17 cellular contexts compared by ENCODE assay signal in genomic region chr22:27896251-27896650, GRCh38. TPM values are rescaled to one million over a fixed set of nuclear protein-coding genes. Genes with fewer than 3 reads are reported as not detected.
A peak's percentile ranks its signal among the peaks of the same experiment; 100 is the strongest.
DNase-seq lines count a peak whose midpoint lies in the region; ATAC-seq and TF ChIP-seq lines count a peak whose summit lies in the region.
"Had no signal": no experiment of that assay in that cellular context is flagged by ENCODE, and none has a peak within 500 bp of the region (broad histone marks: within the 10 kb centered on the region; RNA-seq: fewer than 3 reads in every experiment).

No MANE protein-coding gene starts in this region.

- peaks cover 61% of the 10 kb centered on the region for H3K79me2 ChIP-seq in osteoblast (ENCODE audit: insufficient read depth, low read length)
- peaks cover 74% of the 10 kb centered on the region for H3K79me2 ChIP-seq in MM.1S (ENCODE audit: low read length)

- H3K9me3 Mint-ChIP-seq in stimulated activated memory B cell treated with anti-CD40 and anti-IgM and Interleukin-4, amounts not matched to agents 10 μg/mL and 1 μg/mL and 100 μg/mL, for 72 hours: no peaks in the 10 kb centered on the region
- H3K9me3 Mint-ChIP-seq: natural killer cell; T-helper 1 cell treated with Interleukin-12 subunit alpha and Interleukin-12 subunit beta and Interleukin-4 antibody, amounts not matched to agents 30 μg/mL and 1 μg/mL, for 36 hours had no signal

- H3K9me3 ChIP-seq in cardiac muscle cell (ENCODE audit: low read depth): no peaks in the 10 kb centered on the region
- no peaks in the 10 kb centered on the region for H3K9me3 ChIP-seq in esophagus muscularis mucosa
- H3K9me3 ChIP-seq in osteoblast (ENCODE audit: low read depth, low read length): no peaks in the 10 kb centered on the region
- no peaks in the 10 kb centered on the region for H3K9me3 ChIP-seq in MM.1S (replicated peaks; ENCODE audit: insufficient read depth, low read length)

- TF ChIP-seq CTCF in cardiac muscle cell (IDR thresholded peaks at IDR 0.05; ENCODE audit: low read depth, low read length): no peak
- no peak for TF ChIP-seq CTCF in esophagus muscularis mucosa (IDR thresholded peaks at IDR 0.05)
- no peak for TF ChIP-seq CTCF in osteoblast (IDR thresholded peaks at IDR 0.05; ENCODE audit: extremely low read depth, low read depth, low read length)
- no peak for TF ChIP-seq CTCF in MM.1S (IDR thresholded peaks at IDR 0.05; ENCODE audit: low read length)

- peaks cover 68% of the 10 kb centered on the region for H3K36me3 Mint-ChIP-seq in stimulated activated memory B cell treated with anti-CD40 and anti-IgM and Interleukin-4, amounts not matched to agents 10 μg/mL and 1 μg/mL and 100 μg/mL, for 72 hours

- H2AFZ ChIP-seq in osteoblast (ENCODE audit: low read length) (no peak overlapping the region), MM.1S (ENCODE audit: low read length) (no peak overlapping the region)

- TF ChIP-seq EP300 in esophagus muscularis mucosa (IDR thresholded peaks at IDR 0.05): no peak

- no peak for ATAC-seq in Right ventricle myocardium inferior
- ATAC-seq in GM21381 (IDR thresholded peaks at IDR 0.05; ENCODE audit: unreplicated experiment): peak; percentile 59
- ATAC-seq in HG03159 (IDR thresholded peaks at IDR 0.05; ENCODE audit: unreplicated experiment): peak; percentile 44
- ATAC-seq in stimulated activated memory B cell treated with anti-CD40 and anti-IgM and Interleukin-4, amounts not matched to agents 10 μg/mL and 1 μg/mL and 100 μg/mL, for 72 hours: no peak
- ATAC-seq: activated CD8-positive, alpha-beta T cell treated with anti-CD3 and anti-CD28 coated beads, Interleukin-2, amount 10 ng/mL, durations not matched to agents 7 days and 5 days; natural killer cell had no signal

- intact Hi-C loops in Right ventricle myocardium inferior (cut with DNase I): no loop called here
- intact Hi-C loops in esophagus muscularis mucosa (cut with DNase I): no loop called here

- H3K4me3 ChIP-seq in cardiac muscle cell: no peak overlapping the region
- H3K4me3 ChIP-seq in esophagus muscularis mucosa: no peak overlapping the region
- H3K4me3 ChIP-seq in osteoblast (ENCODE audit: insufficient read depth, low read length): no peak overlapping the region
- no peak overlapping the region for H3K4me3 ChIP-seq in MM.1S (ENCODE audit: low read length)

- DNase-seq in cardiac muscle cell (ENCODE audit: low read depth in 1 of 2, low spot score in 1 of 2) (no peak), Right ventricle myocardium inferior (ENCODE audit: missing footprints) (no peak), esophagus muscularis mucosa (ENCODE audit: extremely low spot score) (no peak), osteoblast (ENCODE audit: insufficient read length, low spot score, missing footprints) (no peak), MM.1S (no peak)
- DNase-seq: activated CD8-positive, alpha-beta T cell treated with anti-CD3 and anti-CD28 coated beads, Interleukin-2, amount 10 ng/mL, durations not matched to agents 7 days and 5 days; central memory CD4-positive, alpha-beta T cell; glutamatergic neuron; natural killer cell; NCI-H1092 treated with DMSO at 0.1 percent for 48 hours; stimulated activated CD4-positive, alpha-beta T cell treated with anti-CD3 and anti-CD28 coated beads, Interleukin-4, amount 100 ng/mL, for 24 hours; stimulated activated naive CD4-positive, alpha-beta T cell treated with Interleukin-2 at 50 U/mL for 16 hours had no signal

- H3K4me3 Mint-ChIP-seq in stimulated activated memory B cell treated with anti-CD40 and anti-IgM and Interleukin-4, amounts not matched to agents 10 μg/mL and 1 μg/mL and 100 μg/mL, for 72 hours: no peak overlapping the region
- H3K4me3 Mint-ChIP-seq: activated CD8-positive, alpha-beta T cell treated with anti-CD3 and anti-CD28 coated beads, Interleukin-2, amount 10 ng/mL, durations not matched to agents 7 days and 5 days; activated naive CD8-positive, alpha-beta T cell; natural killer cell; T-helper 1 cell treated with Interleukin-12 subunit alpha and Interleukin-12 subunit beta and Interleukin-4 antibody, amounts not matched to agents 30 μg/mL and 1 μg/mL, for 36 hours had no signal

- no peaks in the 10 kb centered on the region for H3K27me3 ChIP-seq in cardiac muscle cell
- no peaks in the 10 kb centered on the region for H3K27me3 ChIP-seq in esophagus muscularis mucosa
- H3K27me3 ChIP-seq in osteoblast (ENCODE audit: insufficient read depth, low read length): no peaks in the 10 kb centered on the region
- H3K27me3 ChIP-seq in MM.1S (replicated peaks; ENCODE audit: insufficient read depth, low read length): no peaks in the 10 kb centered on the region

- H3K4me2 ChIP-seq in osteoblast (ENCODE audit: insufficient read depth, low read length) (no peak overlapping the region), MM.1S (ENCODE audit: low read depth, low read length) (no peak overlapping the region)

- H3K27ac ChIP-seq in cardiac muscle cell (peak overlapping the region; percentile 4), esophagus muscularis mucosa (replicated peaks in 1 of 4) (no peak overlapping the region), osteoblast (ENCODE audit: low read depth, low read length) (no peak overlapping the region), MM.1S (ENCODE audit: low read length) (no peak overlapping the region)

- H3K4me1 Mint-ChIP-seq in stimulated activated memory B cell treated with anti-CD40 and anti-IgM and Interleukin-4, amounts not matched to agents 10 μg/mL and 1 μg/mL and 100 μg/mL, for 72 hours: peaks cover 25% of the 10 kb centered on the region

- TF ChIP-seq POLR2A in esophagus muscularis mucosa (IDR thresholded peaks at IDR 0.05; ENCODE audit: low read depth): no peak

- no peaks in the 10 kb centered on the region for H3K27me3 Mint-ChIP-seq in stimulated activated memory B cell treated with anti-CD40 and anti-IgM and Interleukin-4, amounts not matched to agents 10 μg/mL and 1 μg/mL and 100 μg/mL, for 72 hours
- H3K27me3 Mint-ChIP-seq: activated naive CD8-positive, alpha-beta T cell had no signal

- 87% methylated on average over 6 of the region's 6 CpGs for WGBS in esophagus muscularis mucosa

- H3K9ac ChIP-seq in MM.1S (ENCODE audit: low read length): no peak overlapping the region

- H3K36me3 ChIP-seq in cardiac muscle cell: peaks cover 60% of the 10 kb centered on the region
- H3K36me3 ChIP-seq in esophagus muscularis mucosa: peaks cover 24 to 89% (median 73%) of the 10 kb centered on the region in 4 donors
- peaks cover 74% of the 10 kb centered on the region for H3K36me3 ChIP-seq in osteoblast (ENCODE audit: insufficient read depth, low read length)
- H3K36me3 ChIP-seq in MM.1S (replicated peaks; ENCODE audit: insufficient read depth, low read length): peaks cover 15% of the 10 kb centered on the region; the same call in 1 of the 2 replicates

- H3K4me1 ChIP-seq in cardiac muscle cell (ENCODE audit: low read depth): peaks cover 27% of the 10 kb centered on the region
- H3K4me1 ChIP-seq in esophagus muscularis mucosa: peaks cover 11 to 24% (median 18%) of the 10 kb centered on the region in 4 donors
- H3K4me1 ChIP-seq in osteoblast (ENCODE audit: insufficient read depth, low read length): no peaks in the 10 kb centered on the region
- H3K4me1 ChIP-seq in MM.1S (ENCODE audit: low read length): no peaks in the 10 kb centered on the region

- no peaks in the 10 kb centered on the region for H3K9me2 ChIP-seq in MM.1S (replicated peaks; ENCODE audit: insufficient read depth, low read length)

- H3F3A ChIP-seq in MM.1S (ENCODE audit: insufficient read depth, low read length): no peaks in the 10 kb centered on the region

- peaks cover 3% of the 10 kb centered on the region for H4K20me1 ChIP-seq in osteoblast (ENCODE audit: insufficient read depth, low read length)
- peaks cover 12% of the 10 kb centered on the region; the same call in 1 of the 2 replicates for H4K20me1 ChIP-seq in MM.1S (ENCODE audit: insufficient read depth, low read length)

- peak overlapping the region; percentile 35 for H3K27ac Mint-ChIP-seq in stimulated activated memory B cell treated with anti-CD40 and anti-IgM and Interleukin-4, amounts not matched to agents 10 μg/mL and 1 μg/mL and 100 μg/mL, for 72 hours
- H3K27ac Mint-ChIP-seq: activated CD8-positive, alpha-beta T cell treated with anti-CD3 and anti-CD28 coated beads, Interleukin-2, amount 10 ng/mL, durations not matched to agents 7 days and 5 days; activated naive CD8-positive, alpha-beta T cell; natural killer cell; T-helper 1 cell treated with Interleukin-12 subunit alpha and Interleukin-12 subunit beta and Interleukin-4 antibody, amounts not matched to agents 30 μg/mL and 1 μg/mL, for 36 hours had no signal

RNA-seq across cellular contexts. Expression of gene PITPNB, which starts 22.8 kb away (rescaled TPM):
- total RNA-seq in cardiac muscle cell (50.1 and 73.2 TPM in 2 replicates), Right ventricle myocardium inferior (43.7 TPM), esophagus muscularis mucosa (10 to 100 TPM; 70.3 to 99.7 (median 89.3) TPM), osteoblast (30.6 and 30.8 TPM in 2 replicates)
- polyA plus RNA-seq in cardiac muscle cell: 131 and 194 TPM in 2 replicates

Comparison
In these comparisons a context has a peak if more than half of its experiments do, and no peak if none do; other contexts are left out.
1. ATAC-seq: peak in GM21381 (single experiment) and HG03159 (single experiment); none in Right ventricle myocardium inferior (single experiment) and stimulated activated memory B cell treated with anti-CD40 and anti-IgM and Interleukin-4, amounts not matched to agents 10 μg/mL and 1 μg/mL and 100 μg/mL, for 72 hours (single experiment).